Comparison of ENCODE assay signal across 1 cellular context in genomic region chr2:215973111-215973792, GRCh38.
TF ChIP-seq lines count a peak whose summit lies in the region.

No MANE protein-coding gene starts in this region.

TF ChIP-seq in H1, 55 proteins besides CTCF, POLR2A, EP300 and RAD21:
- TF ChIP-seq KDM4A (IDR thresholded peaks at IDR 0.05; ENCODE audit: low read depth, low read length, severe bottlenecking) (no peak), TBP (IDR thresholded peaks at IDR 0.05; ENCODE audit: low read depth, low read length) (no peak), CREB1 (IDR thresholded peaks at IDR 0.05) (no peak), SP1 (IDR thresholded peaks at IDR 0.05; ENCODE audit: low read depth, low read length) (no peak), MAFK (IDR thresholded peaks at IDR 0.05; ENCODE audit: low read depth, low read length) (no peak), CHD2 (IDR thresholded peaks at IDR 0.05; ENCODE audit: low read length) (no peak)
